Comparison of ENCODE assay signal across 9 cellular contexts in genomic region chr3:152909180-152909883, GRCh38.
DNase-seq lines count a peak whose midpoint lies in the region; ATAC-seq and TF ChIP-seq lines count a peak whose summit lies in the region.
"Had no signal": no experiment of that assay in that cellular context is flagged by ENCODE, and none has a peak within 500 bp of the region (broad histone marks: within the 10 kb centered on the region; RNA-seq: fewer than 3 reads in every experiment).

No MANE protein-coding gene starts in this region.

- BruUV-seq in HCT116 (replicated peaks; lab: Mats Ljungman, UMichigan): no TSS peak

- no peaks in the 10 kb centered on the region for H4K20me1 ChIP-seq in HCT116 (ENCODE audit: insufficient read depth)

- H3K4me3 ChIP-seq in HCT116 (replicated peaks in 1 of 2; ENCODE audit: low read depth in 1 of 2, low read length in 2 of 2) (no peak overlapping the region), heart left ventricle (no peak overlapping the region), thoracic aorta (no peak overlapping the region), tibial artery (no peak overlapping the region)
- H3K4me3 ChIP-seq: breast epithelium had no signal

- peak overlapping the region; percentile 19; the same call in 1 of the 2 replicates for H3K27ac Mint-ChIP-seq in WTC11

- no peak overlapping the region for H3K9ac ChIP-seq in HCT116 (ENCODE audit: low read length)

- H3K9me3 Mint-ChIP-seq in WTC11: peaks cover 9% of the 10 kb centered on the region

- H2AFZ ChIP-seq in HCT116 (ENCODE audit: low read depth, low read length, poor library complexity, severe bottlenecking): peak overlapping the region; percentile 3

- H3K4me1 Mint-ChIP-seq in WTC11: no peaks in the 10 kb centered on the region

- H3K9me3 ChIP-seq in HCT116 (ENCODE audit: control insufficient read depth in 1 of 2, insufficient read depth in 1 of 2, low read depth in 1 of 2, low read length in 2 of 2) (no peaks in the 10 kb centered on the region), heart left ventricle (peaks cover 0 to 6% (median 0%) of the 10 kb centered on the region in 12 donors), thoracic aorta (no peaks in the 10 kb centered on the region), tibial artery (no peaks in the 10 kb centered on the region)
- H3K9me3 ChIP-seq: breast epithelium had no signal

- H3K27ac ChIP-seq in HCT116 (ENCODE audit: low read depth, low read length) (no peak overlapping the region), heart left ventricle (peak overlapping the region in 7 of 12 donors; percentile 5 to 55 (median 38)), thoracic aorta (peak overlapping the region in 1 of 2 donors; percentile 6), tibial artery (peak overlapping the region in 1 of 2 donors; percentile 36)
- H3K27ac ChIP-seq: breast epithelium had no signal

- TF ChIP-seq POLR2A in HCT116 (IDR thresholded peaks at IDR 0.05; ENCODE audit: borderline replicate concordance, extremely low read depth, insufficient read depth, insufficient read length) (no peak), heart left ventricle (IDR thresholded peaks at IDR 0.05) (no peak)

- H3K79me2 ChIP-seq in HCT116 (ENCODE audit: insufficient read depth, low read length): no peaks in the 10 kb centered on the region

- intact Hi-C loops in HCT116 (cut with micrococcal nuclease): no loop called here
- intact Hi-C loops in heart left ventricle (cut with DNase I): loop anchor here in 1 of 10 donors (5.0 kb wide), 1 partner anchor 72 kb away; the partner anchor contains the start of gene P2RY1
- intact Hi-C loops in tibial artery (cut with DNase I; ENCODE audit: low total_unique reads): no loop called here

- ATAC-seq in HCT116 (no peak), WTC11 (no peak), heart left ventricle (peak; percentile 96 to 99 (median 98)), thoracic aorta (ENCODE audit: insufficient number of reproducible peaks, low FRiP score, low read depth) (peak; percentile 51)

- H3K27me3 ChIP-seq in HCT116 (ENCODE audit: insufficient read depth, low read length) (no peaks in the 10 kb centered on the region), heart left ventricle (no peaks in the 10 kb centered on the region), thoracic aorta (replicated peaks; ENCODE audit: insufficient read depth) (no peaks in the 10 kb centered on the region), tibial artery (no peaks in the 10 kb centered on the region)
- H3K27me3 ChIP-seq: breast epithelium had no signal

- no peaks in the 10 kb centered on the region for H3K9me2 ChIP-seq in HCT116 (ENCODE audit: insufficient read depth)

- peaks cover 0 to 6% of the 10 kb centered on the region in 2 experiments; a peak in 2 of 4 replicates for H3K4me1 ChIP-seq in HCT116 (ENCODE audit: control insufficient read depth in 1 of 2, insufficient read depth in 2 of 2, low read length in 2 of 2)
- peaks cover 0 to 11% (median 1%) of the 10 kb centered on the region in 12 donors for H3K4me1 ChIP-seq in heart left ventricle
- H3K4me1 ChIP-seq in thoracic aorta (ENCODE audit: control insufficient read depth in 1 of 2, low read depth in 2 of 2): peaks cover 8 to 19% of the 10 kb centered on the region in 2 donors
- peaks cover 0 to 21% (median 0%) of the 10 kb centered on the region in 4 donors for H3K4me1 ChIP-seq in tibial artery
- H3K4me1 ChIP-seq: breast epithelium had no signal

- H3K36me3 ChIP-seq in HCT116 (ENCODE audit: control insufficient read depth in 1 of 2, insufficient read depth in 2 of 2, low read length in 2 of 2) (no peaks in the 10 kb centered on the region), heart left ventricle (no peaks in the 10 kb centered on the region), thoracic aorta (no peaks in the 10 kb centered on the region), tibial artery (no peaks in the 10 kb centered on the region)
- H3K36me3 ChIP-seq: breast epithelium had no signal

- CTCF ChIA-PET in HCT116 (lab: Charles Lee): no interaction called here
- CTCF ChIA-PET in WTC11 (lab: Charles Lee): interaction anchor here (0.6 kb wide), 1 partner anchor 598 kb away, joined by 3 read pairs; no protein-coding TSS in a partner anchor

- WGBS in heart left ventricle, 4 donors: 42 to 53% (median 46%) methylated on average over 2 of the region's 2 CpGs

- H3K4me3 Mint-ChIP-seq in WTC11: no peak overlapping the region

- H3K27me3 Mint-ChIP-seq in WTC11 (ENCODE audit: low read depth): no peaks in the 10 kb centered on the region; the same call in 1 of the 2 replicates

- no peak for TF ChIP-seq RAD21 in HCT116 (IDR thresholded peaks at IDR 0.05; ENCODE audit: low read depth)

- no peak for TF ChIP-seq CTCF in HCT116 (IDR thresholded peaks at IDR 0.05 in 2 of 3, conservative IDR thresholded peaks at IDR 0.05 in 1 of 3; ENCODE audit: borderline replicate concordance in 1 of 3, insufficient read depth in 1 of 3, low read depth in 2 of 3, low read length in 2 of 3)
- TF ChIP-seq CTCF in WTC11 (IDR thresholded peaks at IDR 0.05): no peak
- no peak for TF ChIP-seq CTCF in heart left ventricle (IDR thresholded peaks at IDR 0.05)
- TF ChIP-seq CTCF in thoracic aorta (IDR thresholded peaks at IDR 0.05): no peak
- TF ChIP-seq CTCF in tibial artery (IDR thresholded peaks at IDR 0.05): no peak
- no peak for TF ChIP-seq CTCF in GM10266 (IDR thresholded peaks at IDR 0.05; ENCODE audit: control insufficient read depth, insufficient read depth, low read depth, missing control alignments)

- RAD21 ChIA-PET in HCT116 (lab: Charles Lee; ENCODE audit: low non-redundant PET in 1 of 2, low total read pairs in 2 of 2, uncharacterized antibody in 2 of 2, unreplicated experiment in 2 of 2): no interaction called here

- POLR2A ChIA-PET in HCT116 (lab: Charles Lee) (interaction anchor here (0.7 kb wide), 1 partner anchor 9 kb away, joined by 3 read pairs; no protein-coding TSS in a partner anchor), WTC11 (lab: Charles Lee) (no interaction called here)

- H3K36me3 Mint-ChIP-seq in WTC11: peaks cover 3% of the 10 kb centered on the region; the same call in 1 of the 2 replicates

- no peak overlapping the region for H3K4me2 ChIP-seq in HCT116 (ENCODE audit: low read length)

- DNase-seq in HCT116 (ENCODE audit: low read depth, low spot score) (no peak), WTC11 (ENCODE audit: low spot score) (no peak), heart left ventricle (peak in 4 of 5 donors; percentile 37 to 74 (median 51)), thoracic aorta (ENCODE audit: low spot score) (no peak), tibial artery (no peak), GM10266 (ENCODE audit: extremely low spot score) (no peak)
- DNase-seq in stimulated activated naive CD4-positive, alpha-beta T cell (lab: John Stamatoyannopoulos, UW): no peak
- DNase-seq: T-helper 1 cell had no signal

TF ChIP-seq in HCT116, 20 proteins besides CTCF, POLR2A, EP300 and RAD21 (continues in another document):
- no peak for TF ChIP-seq SP1 (IDR thresholded peaks at IDR 0.05; ENCODE audit: low read depth)
- TF ChIP-seq CBX3 (IDR thresholded peaks at IDR 0.05; ENCODE audit: low read depth): no peak
- TF ChIP-seq JUND (IDR thresholded peaks at IDR 0.05): no peak
- no peak for TF ChIP-seq ZNF274 (IDR thresholded peaks at IDR 0.05; ENCODE audit: low read depth, low read length)
- no peak for TF ChIP-seq ZFX (IDR thresholded peaks at IDR 0.05)
- TF ChIP-seq TCF7L2 (IDR thresholded peaks at IDR 0.05; ENCODE audit: borderline replicate concordance, extremely low read depth, insufficient read depth, insufficient read length): no peak
- TF ChIP-seq ZBTB33 (IDR thresholded peaks at IDR 0.05; ENCODE audit: extremely low read depth, insufficient replicate concordance, low read length): no peak
- TF ChIP-seq ELF1 (IDR thresholded peaks at IDR 0.05; ENCODE audit: borderline replicate concordance, low read depth): no peak

TF ChIP-seq in WTC11, 78 proteins besides CTCF, POLR2A, EP300 and RAD21 (continues in another document):
- TF ChIP-seq MXD4 (CRISPR knock-in tag; IDR thresholded peaks at IDR 0.05; ENCODE audit: borderline replicate concordance): no peak
- no peak for TF ChIP-seq ELF4 (CRISPR knock-in tag; IDR thresholded peaks at IDR 0.05; ENCODE audit: low read depth)
- no peak for TF ChIP-seq ZNF317 (CRISPR knock-in tag; IDR thresholded peaks at IDR 0.05; ENCODE audit: borderline replicate concordance, low read depth)
- no peak for TF ChIP-seq NFYB (CRISPR knock-in tag; conservative IDR thresholded peaks at IDR 0.05; ENCODE audit: low read depth)
- no peak for TF ChIP-seq ATF2 (CRISPR knock-in tag; IDR thresholded peaks at IDR 0.05; ENCODE audit: borderline replicate concordance, low read depth)
- no peak for TF ChIP-seq HMGA2 (CRISPR knock-in tag; IDR thresholded peaks at IDR 0.05)

Comparison
In these comparisons a context has a peak if more than half of its experiments do, and no peak if none do; other contexts are left out.
1. ATAC-seq: peak in heart left ventricle (4 of 4) and thoracic aorta (single experiment); none in HCT116 (single experiment) and WTC11 (single experiment).
2. DNase-seq: peak in heart left ventricle (4 of 5); none in HCT116 (single experiment), WTC11 (single experiment), thoracic aorta (single experiment), tibial artery (0 of 2), stimulated activated naive CD4-positive, alpha-beta T cell (0 of 6) and GM10266 (single experiment).